Comparison of ENCODE assay signal across 20 cellular contexts in the genomic region with DNA sequence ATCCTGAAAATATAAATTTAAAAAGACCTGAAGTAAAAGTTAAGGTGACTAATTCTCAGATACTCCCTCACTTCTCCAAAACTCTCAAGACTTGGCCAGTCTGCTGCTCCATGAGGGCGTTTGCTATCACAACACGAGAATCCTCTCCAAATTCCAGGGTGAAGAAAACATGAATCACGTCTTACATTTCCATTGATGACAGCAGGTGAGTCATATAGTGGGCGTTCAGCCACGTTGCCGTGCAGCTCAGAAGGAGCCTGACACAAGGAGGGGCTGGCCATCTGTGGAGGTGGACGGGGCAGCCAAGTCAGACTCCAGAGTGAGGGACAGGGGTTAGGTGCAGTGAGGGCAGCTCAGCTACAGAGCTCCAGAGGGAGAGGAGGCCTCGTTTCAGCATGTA.
DNase-seq lines count a peak whose midpoint lies in the region; ATAC-seq and TF ChIP-seq lines count a peak whose summit lies in the region.
"Had no signal": no experiment of that assay in that cellular context is flagged by ENCODE, and none has a peak within 500 bp of the region (broad histone marks: within the 10 kb centered on the region; RNA-seq: fewer than 3 reads in every experiment).

No MANE protein-coding gene starts in this region.

- no peak overlapping the region for H3K9ac ChIP-seq in neural progenitor cell

- H3K36me3 ChIP-seq in neural progenitor cell = no peaks in the 10 kb centered on the region
- H3K36me3 ChIP-seq: left ventricle myocardium inferior, upper lobe of left lung had no signal

- no peak overlapping the region for H3K4me2 ChIP-seq in neural progenitor cell

- no peak for TF ChIP-seq CTCF in neural progenitor cell (IDR thresholded peaks at IDR 0.05)
- TF ChIP-seq CTCF in type B pancreatic cell (conservative IDR thresholded peaks at IDR 0.05) = no peak

- no peak overlapping the region for H3K27ac ChIP-seq in neural progenitor cell
- H3K27ac ChIP-seq: left ventricle myocardium inferior, upper lobe of left lung had no signal

- no peaks in the 10 kb centered on the region for H3K79me2 ChIP-seq in neural progenitor cell (ENCODE audit: low read depth)

- no peak overlapping the region for H2AFZ ChIP-seq in neural progenitor cell (replicated peaks)

- in situ Hi-C loops in Caki2 (cut with HindIII; ENCODE audit: low pct_unique_long_range_greater_than_20kb, low sequenced_read_pairs) = no loop called here

- H3F3A ChIP-seq in neural progenitor cell (ENCODE audit: low read depth) = no peaks in the 10 kb centered on the region

- no peaks in the 10 kb centered on the region for H3K27me3 ChIP-seq in neural progenitor cell
- H3K27me3 ChIP-seq: upper lobe of left lung had no signal

- peak overlapping the region; percentile 55 for H3K27ac Mint-ChIP-seq in neural progenitor cell
- no peak overlapping the region for H3K27ac Mint-ChIP-seq in type B pancreatic cell
- H3K27ac Mint-ChIP-seq: activated naive CD4-positive, alpha-beta T cell treated with anti-CD3 and anti-CD28 coated beads, Interleukin-2, amount 50 U/mL, for 24 hours; natural killer cell treated with Interleukin-12 subunit alpha and Interleukin-12 subunit beta and Interleukin-15 and Interleukin-18, amount 100 ng/mL, for 72 hours; stimulated activated naive B cell treated with anti-CD40 and anti-IgM and Interleukin-4, amounts not matched to agents 10 μg/mL and 1 μg/mL and 100 μg/mL, for 72 hours had no signal

- no peaks in the 10 kb centered on the region for H3K9me3 Mint-ChIP-seq in neural progenitor cell
- no peaks in the 10 kb centered on the region for H3K9me3 Mint-ChIP-seq in type B pancreatic cell

- no peaks in the 10 kb centered on the region for H3K9me3 ChIP-seq in neural progenitor cell (ENCODE audit: low read depth)
- H3K9me3 ChIP-seq: left ventricle myocardium inferior, upper lobe of left lung had no signal

- H4K20me1 ChIP-seq in neural progenitor cell (ENCODE audit: low read depth) = no peaks in the 10 kb centered on the region

- H3K4me1 Mint-ChIP-seq in neural progenitor cell = no peaks in the 10 kb centered on the region
- no peaks in the 10 kb centered on the region for H3K4me1 Mint-ChIP-seq in type B pancreatic cell (ENCODE audit: unreplicated experiment)
- H3K4me1 Mint-ChIP-seq: activated naive CD4-positive, alpha-beta T cell treated with anti-CD3 and anti-CD28 coated beads, Interleukin-2, amount 50 U/mL, for 24 hours; central memory CD8-positive, alpha-beta T cell; stimulated activated naive B cell treated with anti-CD40 and anti-IgM and Interleukin-4, amounts not matched to agents 10 μg/mL and 1 μg/mL and 100 μg/mL, for 72 hours had no signal

- peak; percentile 74 for DNase-seq in Caki2 (ENCODE audit: low read depth)
- DNase-seq in RPMI7951 (ENCODE audit: low read depth) = peak; percentile 84
- DNase-seq in neural progenitor cell (ENCODE audit: low spot score) = no peak
- no peak for DNase-seq in type B pancreatic cell (ENCODE audit: extremely low spot score, unreplicated experiment)
- no peak for DNase-seq in NCI-H2227 (lab: John Stamatoyannopoulos, UW; ENCODE audit: unreplicated experiment)
- DNase-seq in stimulated activated CD4-positive, alpha-beta T cell treated with anti-CD3 and anti-CD28 coated beads, Interleukin-4, amount 100 ng/mL, for 24 hours = no peak
- DNase-seq: activated CD4-positive, alpha-beta T cell treated with anti-CD3 and anti-CD28 coated beads for 4 hours; left ventricle myocardium inferior; MV-4-11; NCI-H2107; NCI-H774; RPMI8226; stimulated activated naive B cell treated with anti-CD40 and anti-IgM and Interleukin-4, amounts not matched to agents 10 μg/mL and 1 μg/mL and 100 μg/mL, for 72 hours had no signal

- H3K36me3 Mint-ChIP-seq in neural progenitor cell = no peaks in the 10 kb centered on the region
- peaks cover 4% of the 10 kb centered on the region for H3K36me3 Mint-ChIP-seq in type B pancreatic cell
- H3K36me3 Mint-ChIP-seq: activated naive CD4-positive, alpha-beta T cell treated with anti-CD3 and anti-CD28 coated beads, Interleukin-2, amount 50 U/mL, for 24 hours; stimulated activated naive B cell treated with anti-CD40 and anti-IgM and Interleukin-4, amounts not matched to agents 10 μg/mL and 1 μg/mL and 100 μg/mL, for 72 hours had no signal

- H3K4me3 Mint-ChIP-seq in neural progenitor cell (no peak overlapping the region), type B pancreatic cell (no peak overlapping the region)
- H3K4me3 Mint-ChIP-seq: activated naive CD4-positive, alpha-beta T cell treated with anti-CD3 and anti-CD28 coated beads, Interleukin-2, amount 50 U/mL, for 24 hours; central memory CD8-positive, alpha-beta T cell; natural killer cell treated with Interleukin-12 subunit alpha and Interleukin-12 subunit beta and Interleukin-15 and Interleukin-18, amount 100 ng/mL, for 72 hours; stimulated activated naive B cell treated with anti-CD40 and anti-IgM and Interleukin-4, amounts not matched to agents 10 μg/mL and 1 μg/mL and 100 μg/mL, for 72 hours had no signal

- ATAC-seq in esophagus mucosa (peak; percentile 84), GM18870 (IDR thresholded peaks at IDR 0.05; ENCODE audit: unreplicated experiment) (no peak)
- ATAC-seq: HepG2; stimulated activated naive B cell treated with anti-CD40 and anti-IgM and Interleukin-4, amounts not matched to agents 10 μg/mL and 1 μg/mL and 100 μg/mL, for 72 hours had no signal

- H3K4me3 ChIP-seq in neural progenitor cell = no peak overlapping the region
- H3K4me3 ChIP-seq: left ventricle myocardium inferior, upper lobe of left lung had no signal

- peaks cover 7% of the 10 kb centered on the region for H3K27me3 Mint-ChIP-seq in neural progenitor cell (ENCODE audit: insufficient read depth, low read depth)
- peaks cover 23% of the 10 kb centered on the region for H3K27me3 Mint-ChIP-seq in type B pancreatic cell
- H3K27me3 Mint-ChIP-seq: activated naive CD4-positive, alpha-beta T cell treated with anti-CD3 and anti-CD28 coated beads, Interleukin-2, amount 50 U/mL, for 24 hours; central memory CD8-positive, alpha-beta T cell; natural killer cell treated with Interleukin-12 subunit alpha and Interleukin-12 subunit beta and Interleukin-15 and Interleukin-18, amount 100 ng/mL, for 72 hours; stimulated activated naive B cell treated with anti-CD40 and anti-IgM and Interleukin-4, amounts not matched to agents 10 μg/mL and 1 μg/mL and 100 μg/mL, for 72 hours had no signal

- no peaks in the 10 kb centered on the region for H3K4me1 ChIP-seq in neural progenitor cell
- H3K4me1 ChIP-seq: left ventricle myocardium inferior, upper lobe of left lung had no signal

Comparison
In these comparisons a context has a peak if more than half of its experiments do, and no peak if none do; other contexts are left out.
1. DNase-seq: peak in Caki2 (single experiment) and RPMI7951 (single experiment); none in neural progenitor cell (single experiment), type B pancreatic cell (single experiment), NCI-H2227 (single experiment) and stimulated activated CD4-positive, alpha-beta T cell treated with anti-CD3 and anti-CD28 coated beads, Interleukin-4, amount 100 ng/mL, for 24 hours (single experiment).